8 cellular contexts compared by ENCODE assay signal in the genomic region with DNA sequence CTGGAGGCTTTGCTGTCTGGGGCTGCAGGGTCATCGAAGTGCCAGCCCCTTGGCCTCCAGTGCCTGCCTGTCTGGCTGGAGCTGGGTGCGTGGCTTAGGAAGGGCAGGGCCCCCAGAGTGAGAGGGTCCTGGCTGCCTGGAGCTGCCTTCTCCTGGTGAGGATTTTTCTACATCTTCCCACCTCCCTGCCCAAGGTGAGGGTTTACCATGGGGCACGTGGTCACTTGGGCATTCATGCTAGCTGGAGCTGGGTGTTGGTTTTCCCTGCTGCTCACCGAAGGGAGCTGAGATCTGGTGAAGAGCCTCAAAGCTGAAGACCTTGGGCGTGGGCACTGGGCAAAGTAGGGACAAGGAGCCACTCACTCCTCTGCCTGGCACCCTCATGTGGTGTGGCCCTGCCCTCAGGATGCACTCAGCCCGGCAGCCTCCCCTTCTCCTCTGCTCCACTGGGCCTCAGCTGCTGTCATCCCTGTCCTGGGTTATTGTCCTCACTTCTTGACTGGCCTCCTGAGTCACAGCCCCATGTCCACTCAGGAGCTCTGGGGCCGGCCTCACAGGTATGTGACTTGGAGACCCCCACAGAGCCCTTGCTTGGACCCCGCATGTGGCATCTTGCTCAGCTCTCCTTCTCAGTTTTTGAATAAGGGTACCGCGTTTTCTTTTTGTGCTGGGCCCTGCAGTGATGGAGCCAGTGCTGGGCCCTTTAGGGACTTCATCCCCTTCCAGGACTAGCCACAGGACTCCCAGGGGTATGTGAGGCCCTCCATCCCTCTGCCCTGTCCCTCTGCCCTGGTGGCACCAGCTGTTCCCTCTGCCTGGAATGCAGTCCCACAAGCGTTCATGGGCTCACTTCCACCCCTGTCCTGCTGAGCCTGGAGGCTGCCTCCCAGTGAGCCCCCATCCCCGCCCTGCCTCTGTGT. TPM values are rescaled to one million over a fixed set of nuclear protein-coding genes. Genes with fewer than 3 reads are reported as not detected.
DNase-seq lines count a peak whose midpoint lies in the region; ATAC-seq and TF ChIP-seq lines count a peak whose summit lies in the region.

No MANE protein-coding gene starts in this region.

- no peak for ATAC-seq in GM23338
- ATAC-seq in right cardiac atrium = no peak
- ATAC-seq in GM18909 (IDR thresholded peaks at IDR 0.05; ENCODE audit: poor library complexity, unreplicated experiment) = no peak
- ATAC-seq in GM18519 (IDR thresholded peaks at IDR 0.05; ENCODE audit: low FRiP score, unreplicated experiment) = no peak
- ATAC-seq in HG03108 (IDR thresholded peaks at IDR 0.05; ENCODE audit: unreplicated experiment) = no peak
- no peak for ATAC-seq in GM19351 (IDR thresholded peaks at IDR 0.05; ENCODE audit: unreplicated experiment)

- H3K36me3 ChIP-seq in GM23338 (ENCODE audit: insufficient read depth) = no peaks in the 10 kb centered on the region

- no peaks in the 10 kb centered on the region; the same call in 2 of the 3 replicates for H3K36me3 Mint-ChIP-seq in GM23338 (ENCODE audit: low read depth)
- no peaks in the 10 kb centered on the region for H3K36me3 Mint-ChIP-seq in activated CD4-positive, alpha-beta memory T cell treated with anti-CD3 and anti-CD28 coated beads for 36 hours

- peaks cover 16% of the 10 kb centered on the region for H3K4me1 Mint-ChIP-seq in GM23338
- no peaks in the 10 kb centered on the region for H3K4me1 Mint-ChIP-seq in activated CD4-positive, alpha-beta memory T cell treated with anti-CD3 and anti-CD28 coated beads for 36 hours (ENCODE audit: low read depth)

- peaks cover 8% of the 10 kb centered on the region; the same call in 1 of the 2 replicates for H3F3A ChIP-seq in GM23338 (replicated peaks; ENCODE audit: low read depth)

- 92% methylated on average over 12 of the region's 12 CpGs for WGBS in right cardiac atrium

- H3K27me3 ChIP-seq in GM23338 (ENCODE audit: insufficient read depth) (no peaks in the 10 kb centered on the region), right cardiac atrium (ENCODE audit: control insufficient read depth, insufficient read depth) (no peaks in the 10 kb centered on the region)

- intact Hi-C loops in activated CD4-positive, alpha-beta memory T cell treated with anti-CD3 and anti-CD28 coated beads for 36 hours (cut with micrococcal nuclease) = no loop called here
- intact Hi-C loops in right cardiac atrium (cut with DNase I) = no loop called here

- peaks cover 18% of the 10 kb centered on the region for H3K27me3 Mint-ChIP-seq in GM23338 (ENCODE audit: insufficient read depth, low read depth, poor library complexity)
- peaks cover 1% of the 10 kb centered on the region for H3K27me3 Mint-ChIP-seq in activated CD4-positive, alpha-beta memory T cell treated with anti-CD3 and anti-CD28 coated beads for 36 hours

- POLR2A ChIA-PET in activated CD4-positive, alpha-beta memory T cell treated with anti-CD3 and anti-CD28 coated beads for 36 hours (lab: Charles Lee) = no interaction called here

- peaks cover 44% of the 10 kb centered on the region for H3K79me2 ChIP-seq in GM23338 (replicated peaks; ENCODE audit: insufficient read depth)

- peak overlapping the region; percentile 96 for H3K4me2 ChIP-seq in GM23338

- H4K20me1 ChIP-seq in GM23338 (replicated peaks; ENCODE audit: insufficient read depth) = peaks cover 15% of the 10 kb centered on the region

- no peak for DNase-seq in GM23338 (ENCODE audit: low spot score)
- DNase-seq in activated CD4-positive, alpha-beta memory T cell treated with anti-CD3 and anti-CD28 coated beads for 36 hours = no peak
- DNase-seq in right cardiac atrium = peak; percentile 14 to 41 (median 37)
- no peak for DNase-seq in retinal pigment epithelial cell (ENCODE audit: low read depth)

- H2AFZ ChIP-seq in GM23338 = no peak overlapping the region

- no peak overlapping the region for H3K27ac ChIP-seq in GM23338 (ENCODE audit: low read depth)
- H3K27ac ChIP-seq in right cardiac atrium (ENCODE audit: low read length) = no peak overlapping the region

- H3K4me1 ChIP-seq in GM23338 (ENCODE audit: insufficient read depth) = peaks cover 6% of the 10 kb centered on the region; the same call in 1 of the 2 replicates
- no peaks in the 10 kb centered on the region for H3K4me1 ChIP-seq in right cardiac atrium (ENCODE audit: control insufficient read depth, insufficient read depth, low read length)

- peak overlapping the region; percentile 73 for H3K4me3 Mint-ChIP-seq in GM23338
- H3K4me3 Mint-ChIP-seq in activated CD4-positive, alpha-beta memory T cell treated with anti-CD3 and anti-CD28 coated beads for 36 hours = peak overlapping the region; percentile 66

- H3K4me3 ChIP-seq in GM23338 (peak overlapping the region; percentile 90), right cardiac atrium (ENCODE audit: low read length) (peak overlapping the region; percentile 77), retinal pigment epithelial cell (ENCODE audit: low read length) (peak overlapping the region; percentile 65)

- no peaks in the 10 kb centered on the region for H3K9me3 Mint-ChIP-seq in GM23338
- no peaks in the 10 kb centered on the region for H3K9me3 Mint-ChIP-seq in activated CD4-positive, alpha-beta memory T cell treated with anti-CD3 and anti-CD28 coated beads for 36 hours

- CTCF ChIA-PET in activated CD4-positive, alpha-beta memory T cell treated with anti-CD3 and anti-CD28 coated beads for 36 hours (lab: Charles Lee) = interaction anchor here (0.9 kb wide), 1 partner anchor 98 kb away, joined by 4 read pairs; no protein-coding TSS in a partner anchor

- H3K9me2 ChIP-seq in GM23338 (ENCODE audit: insufficient read depth) = peaks cover 6% of the 10 kb centered on the region

- H3K9me3 ChIP-seq in right cardiac atrium (ENCODE audit: control insufficient read depth, low read length) = no peaks in the 10 kb centered on the region

- no peak overlapping the region for H3K27ac Mint-ChIP-seq in GM23338
- H3K27ac Mint-ChIP-seq in activated CD4-positive, alpha-beta memory T cell treated with anti-CD3 and anti-CD28 coated beads for 36 hours = no peak overlapping the region

- TF ChIP-seq CTCF in GM23338 (conservative IDR thresholded peaks at IDR 0.05; ENCODE audit: low read depth in 2 of 2) (no peak), retinal pigment epithelial cell (conservative IDR thresholded peaks at IDR 0.05; ENCODE audit: low read depth, low read length) (no peak)

TF ChIP-seq in GM23338, 12 proteins besides CTCF, POLR2A, EP300 and RAD21 (continues in another document):
- no peak for TF ChIP-seq EZH2phosphoT487 (IDR thresholded peaks at IDR 0.05; ENCODE audit: unreplicated experiment)
- TF ChIP-seq JUNB (IDR thresholded peaks at IDR 0.05; ENCODE audit: unreplicated experiment) = no peak
- no peak for TF ChIP-seq EZH2 (IDR thresholded peaks at IDR 0.05; ENCODE audit: low read depth, unreplicated experiment)

RNA-seq across cellular contexts. Expression of gene CEP170B, which starts 1.6 kb away (rescaled TPM):
- total RNA-seq in GM23338 (2014; rRNA removed; shearing (Covaris generic)) = 31.3 and 37.1 TPM in 2 replicates
- polyA plus RNA-seq in GM23338 (2016; fragmentation: Nextera tagmentation; extraction: Ambion mirVana) = 4.6 and 5.3 TPM in 2 replicates
- 1 to 10 TPM; 5.2 to 5.3 TPM for total RNA-seq in activated CD4-positive, alpha-beta memory T cell treated with anti-CD3 and anti-CD28 coated beads for 36 hours
- total RNA-seq in right cardiac atrium = 10 to 100 TPM; 10.4 to 19.1 (median 11.9) TPM
- 8.4 TPM for polyA plus RNA-seq in right cardiac atrium

RNA-seq across cellular contexts. Expression of gene PLD4, which starts 58.0 kb away (rescaled TPM):
- total RNA-seq in GM23338 (2014; rRNA removed; shearing (Covaris generic)) = 0.08 TPM in 1 of 2 replicates, not detected in the other
- polyA plus RNA-seq in GM23338 (2016; fragmentation: Nextera tagmentation; extraction: Ambion mirVana) = 0.21 TPM in 1 of 2 replicates, not detected in the other
- total RNA-seq in activated CD4-positive, alpha-beta memory T cell treated with anti-CD3 and anti-CD28 coated beads for 36 hours = not detected
- total RNA-seq in right cardiac atrium = under 1 TPM; 0.06 to 0.88 (median 0.20) TPM
- 0.05 TPM for polyA plus RNA-seq in right cardiac atrium

Comparison
In these comparisons a context has a peak if more than half of its experiments do, and no peak if none do; other contexts are left out.
1. DNase-seq: peak in right cardiac atrium (3 of 3); none in GM23338 (single experiment), activated CD4-positive, alpha-beta memory T cell treated with anti-CD3 and anti-CD28 coated beads for 36 hours (single experiment) and retinal pigment epithelial cell (single experiment).
2. Peak in every context shown above with its lines, with median percentiles within 50 percentile points of each other: H3K4me3 ChIP-seq.